In the genomic region with DNA sequence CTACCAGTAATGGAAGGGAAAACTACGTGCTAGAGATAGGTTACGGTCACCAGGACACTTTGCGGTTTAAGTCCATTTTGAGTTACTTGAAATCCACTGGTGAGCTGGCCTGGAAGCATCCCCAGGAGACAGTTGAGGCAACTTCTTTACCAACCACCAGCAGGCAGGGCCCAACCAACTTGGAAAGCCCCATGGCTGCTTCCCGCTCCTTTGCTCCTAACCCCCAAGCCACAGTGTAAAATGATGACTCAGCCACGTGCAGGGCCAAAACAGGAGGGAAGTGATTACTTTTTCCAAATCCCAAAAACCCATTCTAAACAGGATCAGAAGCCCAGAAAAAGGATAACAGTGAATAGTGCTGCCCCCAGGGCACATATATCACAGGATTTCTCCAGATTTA, we compare ENCODE assay signal across 19 cellular contexts.
DNase-seq lines count a peak whose midpoint lies in the region; ATAC-seq, FAIRE-seq and TF ChIP-seq lines count a peak whose summit lies in the region.
"Had no signal": no experiment of that assay in that cellular context is flagged by ENCODE, and none has a peak within 500 bp of the region (broad histone marks: within the 10 kb centered on the region; RNA-seq: fewer than 3 reads in every experiment).

No MANE protein-coding gene starts in this region.

- H3K27me3 Mint-ChIP-seq in glutamatergic neuron (ENCODE audit: unreplicated experiment) = peaks cover 3% of the 10 kb centered on the region

- no peaks in the 10 kb centered on the region for H3K9me3 ChIP-seq in HEK293 (ENCODE audit: control insufficient read depth, insufficient read depth, low read depth, low read length)
- no peaks in the 10 kb centered on the region for H3K9me3 ChIP-seq in HepG2 (ENCODE audit: low read length)
- H3K9me3 ChIP-seq in mucosa of descending colon = no peaks in the 10 kb centered on the region
- H3K9me3 ChIP-seq: uterus had no signal

- no peaks in the 10 kb centered on the region for H3K79me2 ChIP-seq in HepG2 (ENCODE audit: insufficient read depth, low read length)

- no peak overlapping the region for H3K4me2 ChIP-seq in HepG2 (ENCODE audit: low read depth, low read length)

- no peak for TF ChIP-seq RAD21 in HepG2 (CRISPR knock-in tag; IDR thresholded peaks at IDR 0.05)

- no peaks in the 10 kb centered on the region for H4K20me1 ChIP-seq in HepG2 (ENCODE audit: insufficient read depth, low read length)

- POLR2A ChIA-PET in HEK293 (lab: Yijun Ruan, JAX) = interaction anchor here (0.7 kb wide), 1 partner anchor 9 kb away, joined by 6 read pairs; no protein-coding TSS in a partner anchor
- POLR2A ChIA-PET in HepG2 (lab: Yijun Ruan, JAX) = no interaction called here

- no TSS peak for BruUV-seq in HepG2 (replicated peaks; lab: Mats Ljungman, UMichigan)

- H3K27ac Mint-ChIP-seq in glutamatergic neuron (ENCODE audit: unreplicated experiment) = no peak overlapping the region
- H3K27ac Mint-ChIP-seq: brain; naive thymus-derived CD8-positive, alpha-beta T cell had no signal

- H3K9ac ChIP-seq in HepG2 (ENCODE audit: insufficient read depth, low read depth, low read length) = no peak overlapping the region

- H3K9me3 Mint-ChIP-seq in glutamatergic neuron (ENCODE audit: unreplicated experiment) = peaks cover 2% of the 10 kb centered on the region
- H3K9me3 Mint-ChIP-seq: brain; naive thymus-derived CD8-positive, alpha-beta T cell had no signal

- DNase-seq in AG08396 (ENCODE audit: low spot score) (peak; percentile 41), astrocyte of the cerebellum (ENCODE audit: low read depth) (peak; percentile 24), HepG2 (ENCODE audit: low spot score) (no peak), glutamatergic neuron (no peak), mucosa of descending colon (no peak), GM19238 (ENCODE audit: insufficient read length, low spot score) (no peak)
- DNase-seq: activated naive CD4-positive, alpha-beta T cell; left ventricle myocardium superior; naive thymus-derived CD8-positive, alpha-beta T cell; NCI-H1694; NCI-H510A treated with DMSO at 0.1 percent for 48 hours; OCI-M1; uterus had no signal

- peaks cover 16% of the 10 kb centered on the region for H3K4me1 Mint-ChIP-seq in glutamatergic neuron (ENCODE audit: low read depth, unreplicated experiment)
- H3K4me1 Mint-ChIP-seq: brain had no signal

- intact Hi-C loops in HepG2 (cut with micrococcal nuclease; ENCODE audit: unreplicated experiment) (no loop called here), mucosa of descending colon (cut with DNase I, micrococcal nuclease) (no loop called here)

- no peak for TF ChIP-seq POLR2A in HepG2 (IDR thresholded peaks at IDR 0.05; ENCODE audit: insufficient read depth in 1 of 2, low read depth in 2 of 2, low read length in 2 of 2)

- in situ Hi-C loops in astrocyte of the cerebellum (cut with HindIII; ENCODE audit: low sequenced_read_pairs) (no loop called here), HepG2 (cut with HindIII; ENCODE audit: extremely low pct_ligation_motif_present, low pct_unique_long_range_greater_than_20kb) (no loop called here)

- H3K27ac ChIP-seq in HEK293 (ENCODE audit: extremely low read depth, low read depth, low read length) (no peak overlapping the region), HepG2 (ENCODE audit: extremely low read length, insufficient read depth, low read length) (no peak overlapping the region)
- H3K27ac ChIP-seq: HL-60, uterus, VCaP had no signal

- H2AFZ ChIP-seq in HepG2 (ENCODE audit: low read length) = no peak overlapping the region

- TF ChIP-seq EP300 in HepG2 (IDR thresholded peaks at IDR 0.05; ENCODE audit: low read depth in 2 of 2, low read length in 2 of 2) = no peak
- TF ChIP-seq EP300 in HepG2 (CRISPR knock-in tag; IDR thresholded peaks at IDR 0.05; ENCODE audit: borderline replicate concordance) = no peak

- no peak overlapping the region for H3K4me3 ChIP-seq in HEK293 (ENCODE audit: low read depth, low read length)
- H3K4me3 ChIP-seq in astrocyte of the cerebellum (ENCODE audit: low read depth, low read length) = no peak overlapping the region
- no peak overlapping the region for H3K4me3 ChIP-seq in HepG2 (replicated peaks in 1 of 3; ENCODE audit: insufficient read depth in 1 of 3, low read depth in 2 of 3, low read length in 3 of 3)
- no peak overlapping the region for H3K4me3 ChIP-seq in mucosa of descending colon
- H3K4me3 ChIP-seq: uterus had no signal

- H3K36me3 ChIP-seq in HEK293 (ENCODE audit: control insufficient read depth in 2 of 2, insufficient read depth in 1 of 2, low read length in 2 of 2) (no peaks in the 10 kb centered on the region), HepG2 (replicated peaks in 1 of 2; ENCODE audit: control insufficient read depth in 1 of 2, insufficient read depth in 2 of 2, low read length in 2 of 2) (no peaks in the 10 kb centered on the region), mucosa of descending colon (ENCODE audit: low read depth) (no peaks in the 10 kb centered on the region)
- H3K36me3 ChIP-seq: uterus had no signal

- H3K36me3 Mint-ChIP-seq in glutamatergic neuron (ENCODE audit: unreplicated experiment) = no peaks in the 10 kb centered on the region
- H3K36me3 Mint-ChIP-seq: brain; naive thymus-derived CD8-positive, alpha-beta T cell had no signal

- no peaks in the 10 kb centered on the region for H3K4me1 ChIP-seq in HEK293 (ENCODE audit: control insufficient read depth, insufficient read depth, low read length)
- no peaks in the 10 kb centered on the region for H3K4me1 ChIP-seq in HepG2 (ENCODE audit: insufficient read depth, low read length)
- H3K4me1 ChIP-seq in mucosa of descending colon (ENCODE audit: low read depth) = no peaks in the 10 kb centered on the region
- H3K4me1 ChIP-seq: uterus had no signal

- no peak for ATAC-seq in HepG2
- no peak for ATAC-seq in mucosa of descending colon
- no peak for ATAC-seq in GM19328 (IDR thresholded peaks at IDR 0.05; ENCODE audit: unreplicated experiment)
- ATAC-seq: left ventricle myocardium superior; naive thymus-derived CD8-positive, alpha-beta T cell had no signal

- no peak for FAIRE-seq in HepG2 (lab: Jason Lieb, UNC)
- FAIRE-seq: D721Med had no signal

- no peak for TF ChIP-seq CTCF in HEK293 (tag by site-specific recombination; IDR thresholded peaks at IDR 0.05)
- no peak for TF ChIP-seq CTCF in astrocyte of the cerebellum (IDR thresholded peaks at IDR 0.05; ENCODE audit: low read depth, low read length, missing control alignments)
- TF ChIP-seq CTCF in HepG2 (CRISPR knock-in tag; IDR thresholded peaks at IDR 0.05) = no peak
- no peak for TF ChIP-seq CTCF in glutamatergic neuron (IDR thresholded peaks at IDR 0.05; ENCODE audit: partially characterized antibody, unreplicated experiment)
- no peak for TF ChIP-seq CTCF in mucosa of descending colon (IDR thresholded peaks at IDR 0.05)

- 74% methylated on average over 4 of the region's 5 CpGs for WGBS in HepG2 (ENCODE audit: low lambda C conversion rate)

- CTCF ChIA-PET in HEK293 (lab: Yijun Ruan, JAX) = interaction anchor here (0.7 to 1.8 kb wide), 2 partner anchors 74 to 455 kb away, joined by 3 to 4 read pairs; no protein-coding TSS in a partner anchor
- CTCF ChIA-PET in HepG2 (lab: Yijun Ruan, JAX; ENCODE audit: low intra/inter-chr PET ratio, low total read pairs) = no interaction called here

- H3K4me3 Mint-ChIP-seq in glutamatergic neuron (ENCODE audit: unreplicated experiment) = no peak overlapping the region
- H3K4me3 Mint-ChIP-seq: brain; naive thymus-derived CD8-positive, alpha-beta T cell had no signal

- H3K27me3 ChIP-seq in HepG2 (ENCODE audit: control insufficient read depth in 1 of 2, insufficient read depth in 2 of 2, low read length in 2 of 2) = peaks cover 1 to 40% of the 10 kb centered on the region in 2 experiments
- H3K27me3 ChIP-seq: uterus had no signal

TF ChIP-seq in HEK293, 187 proteins besides CTCF, POLR2A, EP300 and RAD21:
- no peak for TF ChIP-seq ZNF654 (tag by site-specific recombination; IDR thresholded peaks at IDR 0.05; ENCODE audit: low read depth)
- TF ChIP-seq, protein P1, sequence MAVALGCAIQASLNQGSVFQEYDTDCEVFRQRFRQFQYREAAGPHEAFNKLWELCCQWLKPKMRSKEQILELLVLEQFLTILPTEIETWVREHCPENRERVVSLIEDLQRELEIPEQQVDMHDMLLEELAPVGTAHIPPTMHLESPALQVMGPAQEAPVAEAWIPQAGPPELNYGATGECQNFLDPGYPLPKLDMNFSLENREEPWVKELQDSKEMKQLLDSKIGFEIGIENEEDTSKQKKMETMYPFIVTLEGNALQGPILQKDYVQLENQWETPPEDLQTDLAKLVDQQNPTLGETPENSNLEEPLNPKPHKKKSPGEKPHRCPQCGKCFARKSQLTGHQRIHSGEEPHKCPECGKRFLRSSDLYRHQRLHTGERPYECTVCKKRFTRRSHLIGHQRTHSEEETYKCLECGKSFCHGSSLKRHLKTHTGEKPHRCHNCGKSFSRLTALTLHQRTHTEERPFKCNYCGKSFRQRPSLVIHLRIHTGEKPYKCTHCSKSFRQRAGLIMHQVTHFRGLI (tag by site-specific recombination; IDR thresholded peaks at IDR 0.05) = peak; percentile 52; the same call in 1 of the 2 replicates
TF ChIP-seq in HEK293: peak in this region for 1.

TF ChIP-seq in HepG2, 621 proteins besides CTCF, POLR2A, EP300 and RAD21 (continues in another document):
- TF ChIP-seq NKX3-1 (CRISPR knock-in tag; IDR thresholded peaks at IDR 0.05) = no peak
- TF ChIP-seq ZNF101 (CRISPR knock-in tag; IDR thresholded peaks at IDR 0.05; ENCODE audit: borderline replicate concordance, low read depth) = no peak
- peak; percentile 41; the same call in 1 of the 2 replicates for TF ChIP-seq MAFF (IDR thresholded peaks at IDR 0.05; ENCODE audit: low read depth, low read length)
- TF ChIP-seq, protein P2, sequence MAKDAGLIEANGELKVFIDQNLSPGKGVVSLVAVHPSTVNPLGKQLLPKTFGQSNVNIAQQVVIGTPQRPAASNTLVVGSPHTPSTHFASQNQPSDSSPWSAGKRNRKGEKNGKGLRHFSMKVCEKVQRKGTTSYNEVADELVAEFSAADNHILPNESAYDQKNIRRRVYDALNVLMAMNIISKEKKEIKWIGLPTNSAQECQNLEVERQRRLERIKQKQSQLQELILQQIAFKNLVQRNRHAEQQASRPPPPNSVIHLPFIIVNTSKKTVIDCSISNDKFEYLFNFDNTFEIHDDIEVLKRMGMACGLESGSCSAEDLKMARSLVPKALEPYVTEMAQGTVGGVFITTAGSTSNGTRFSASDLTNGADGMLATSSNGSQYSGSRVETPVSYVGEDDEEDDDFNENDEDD (CRISPR knock-in tag; IDR thresholded peaks at IDR 0.05; ENCODE audit: borderline replicate concordance) = no peak
- no peak for TF ChIP-seq TBP (CRISPR knock-in tag; IDR thresholded peaks at IDR 0.05)
- TF ChIP-seq CCAR2 (optimal IDR thresholded peaks at IDR 0.05; ENCODE audit: low read depth, low read length) = no peak
- TF ChIP-seq MAFK (conservative IDR thresholded peaks at IDR 0.05 in 1 of 2, IDR thresholded peaks at IDR 0.05 in 1 of 2; ENCODE audit: low read length in 2 of 2) = peak; percentile 58 to 73

Comparison
In these comparisons a context has a peak if more than half of its experiments do, and no peak if none do; other contexts are left out.
1. DNase-seq: peak in AG08396 (single experiment) and astrocyte of the cerebellum (single experiment); none in HepG2 (single experiment), glutamatergic neuron (single experiment), mucosa of descending colon (0 of 3) and GM19238 (single experiment).